In the genomic region with DNA sequence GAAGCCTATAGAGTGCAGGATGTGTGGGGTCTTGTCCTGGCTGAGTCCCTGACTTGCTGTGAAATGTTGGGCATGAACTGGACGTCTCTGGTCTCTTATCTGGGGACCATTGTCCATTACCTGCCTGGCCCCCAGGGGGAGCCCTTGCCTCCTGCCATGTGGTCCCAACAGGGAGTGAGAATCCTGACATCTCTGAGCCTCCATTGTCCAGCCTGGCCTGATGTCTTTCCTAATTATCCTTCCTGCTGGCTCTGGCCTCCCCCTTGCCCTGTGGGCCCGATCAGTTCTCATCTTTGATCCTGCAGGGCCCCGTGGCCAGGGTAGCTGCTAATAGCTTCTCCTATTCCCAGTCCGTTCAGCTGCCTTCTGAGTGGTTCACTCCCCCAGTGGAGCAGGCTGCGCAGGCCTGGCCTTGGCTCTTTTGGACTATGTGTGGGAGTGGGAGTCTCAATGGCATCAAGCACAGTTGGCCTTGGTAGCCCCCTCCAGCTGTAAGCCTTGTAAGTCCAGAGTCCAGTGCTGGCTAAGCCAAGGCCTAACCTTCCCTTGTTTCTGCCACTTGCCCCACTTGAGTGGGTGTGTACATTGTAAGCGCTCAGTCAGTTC, we compare ENCODE assay signal across 8 cellular contexts.
DNase-seq lines count a peak whose midpoint lies in the region; ATAC-seq and TF ChIP-seq lines count a peak whose summit lies in the region.

No MANE protein-coding gene starts in this region.

- peaks cover 14% of the 10 kb centered on the region for H3K27me3 Mint-ChIP-seq in HFFc6 (ENCODE audit: insufficient read depth)

- H3K27me3 ChIP-seq in colonic mucosa (no peaks in the 10 kb centered on the region), tibial nerve (no peaks in the 10 kb centered on the region)

- intact Hi-C loops in colonic mucosa (cut with DNase I) = no loop called here

- no peaks in the 10 kb centered on the region for H3K4me1 ChIP-seq in colonic mucosa
- H3K4me1 ChIP-seq in tibial nerve = peaks cover 0 to 19% (median 2%) of the 10 kb centered on the region in 4 donors

- no peak for ATAC-seq in HG03342 (IDR thresholded peaks at IDR 0.05; ENCODE audit: unreplicated experiment)

- TF ChIP-seq POLR2A in tibial nerve (IDR thresholded peaks at IDR 0.05) = no peak

- H3K36me3 ChIP-seq in colonic mucosa (no peaks in the 10 kb centered on the region), tibial nerve (no peaks in the 10 kb centered on the region)

- no peaks in the 10 kb centered on the region for H3K9me3 Mint-ChIP-seq in HFFc6

- no peak overlapping the region for H3K27ac Mint-ChIP-seq in HFFc6

- TF ChIP-seq CTCF in HFFc6 (IDR thresholded peaks at IDR 0.05) (peak; percentile 78), colonic mucosa (IDR thresholded peaks at IDR 0.05) (peak; percentile 69), tibial nerve (IDR thresholded peaks at IDR 0.05) (peak in 4 of 5 experiments; percentile 7 to 45 (median 19))

- H3K9ac ChIP-seq in colonic mucosa (ENCODE audit: low read depth in 2 of 2, low read length in 2 of 2) = no peak overlapping the region

- H3K9me3 ChIP-seq in colonic mucosa = no peaks in the 10 kb centered on the region
- no peaks in the 10 kb centered on the region for H3K9me3 ChIP-seq in tibial nerve

- DNase-seq in AG08395 (ENCODE audit: low spot score) (peak; percentile 38), HFFc6 (no peak), colonic mucosa (peak; percentile 59), mucosa of gallbladder (ENCODE audit: low spot score) (peak; percentile 39), tibial nerve (ENCODE audit: low spot score in 2 of 2) (peak in 1 of 2 donors; percentile 16), dedifferentiated amniotic fluid mesenchymal stem cell (ENCODE audit: extremely low spot score) (no peak)
- DNase-seq in activated CD4-positive, alpha-beta T cell treated with anti-CD3 and anti-CD28 coated beads for 1 hour = peak; percentile 35

- TF ChIP-seq EP300 in tibial nerve (IDR thresholded peaks at IDR 0.05) = no peak

- no peaks in the 10 kb centered on the region for H3K36me3 Mint-ChIP-seq in HFFc6 (ENCODE audit: low read depth)

- peaks cover 36% of the 10 kb centered on the region for H3K4me1 Mint-ChIP-seq in HFFc6 (ENCODE audit: low read depth)

- H3K27ac ChIP-seq in colonic mucosa (no peak overlapping the region), tibial nerve (no peak overlapping the region)

- H3K4me3 Mint-ChIP-seq in HFFc6 = no peak overlapping the region

- 74 to 79% methylated on average over 5 to 6 of the region's 6 CpGs for WGBS in tibial nerve, 2 donors

- H3K4me3 ChIP-seq in colonic mucosa (no peak overlapping the region), tibial nerve (no peak overlapping the region)

Comparison
In these comparisons a context has a peak if more than half of its experiments do, and no peak if none do; other contexts are left out.
1. DNase-seq: peak in AG08395 (single experiment), activated CD4-positive, alpha-beta T cell treated with anti-CD3 and anti-CD28 coated beads for 1 hour (single experiment), colonic mucosa (single experiment) and mucosa of gallbladder (single experiment); none in HFFc6 (single experiment) and dedifferentiated amniotic fluid mesenchymal stem cell (single experiment).
2. CTCF ChIP-seq: peak in every context shown above with its lines; median percentile 78 in HFFc6; 69 in colonic mucosa; 19 in tibial nerve.